29 cellular contexts compared by ENCODE assay signal in genomic region chr2:170975127-170975942, GRCh38. TPM values are rescaled to one million over a fixed set of nuclear protein-coding genes. Genes with fewer than 3 reads are reported as not detected.
DNase-seq lines count a peak whose midpoint lies in the region; ATAC-seq and TF ChIP-seq lines count a peak whose summit lies in the region.
"Had no signal": no experiment of that assay in that cellular context is flagged by ENCODE, and none has a peak within 500 bp of the region (broad histone marks: within the 10 kb centered on the region; RNA-seq: fewer than 3 reads in every experiment).

No MANE protein-coding gene starts in this region.

- no peaks in the 10 kb centered on the region for H3K27me3 Mint-ChIP-seq in CD4-positive, CD25-positive, alpha-beta regulatory T cell
- H3K27me3 Mint-ChIP-seq: activated naive CD4-positive, alpha-beta T cell treated with anti-CD3 and anti-CD28 coated beads, Interleukin-2, amount 50 U/mL, for 24 hours had no signal

- peak overlapping the region; percentile 6 for H2BK5ac ChIP-seq in mesendoderm (ENCODE audit: low read length)

- no peak for TF ChIP-seq CTCF in gastrocnemius medialis (IDR thresholded peaks at IDR 0.05 in 4 of 5, conservative IDR thresholded peaks at IDR 0.05 in 1 of 5)

- intact Hi-C loops in gastrocnemius medialis (cut with DNase I; ENCODE audit: low total_unique reads), result no loop called here

- no peak overlapping the region for H3K4me3 ChIP-seq in CD4-positive, CD25-positive, alpha-beta regulatory T cell (ENCODE audit: low read depth, low read length)
- H3K4me3 ChIP-seq in mesendoderm (ENCODE audit: low read length), result no peak overlapping the region
- H3K4me3 ChIP-seq in gastrocnemius medialis, result no peak overlapping the region
- H3K4me3 ChIP-seq: smooth muscle cell, stomach, thyroid gland had no signal

- H3K9ac ChIP-seq in mesendoderm (ENCODE audit: low read length), result no peak overlapping the region
- H3K9ac ChIP-seq: KMS-11 had no signal

- no CpG with 5 or more reads among the region's 17 CpGs for WGBS in mesendoderm (ENCODE audit: extremely low coverage, insufficient coverage, low lambda C conversion rate)

- ATAC-seq in CD4-positive, CD25-positive, alpha-beta regulatory T cell (ENCODE audit: low read depth in 2 of 2), result no peak
- no peak for ATAC-seq in gastrocnemius medialis
- ATAC-seq: left lobe of liver, Panc1 had no signal

- H2AK5ac ChIP-seq in mesendoderm (ENCODE audit: low read length), result peak overlapping the region; percentile 76

- no peak overlapping the region for H4K8ac ChIP-seq in mesendoderm (ENCODE audit: low read depth, low read length)

- in situ Hi-C loops in gastrocnemius medialis (cut with MboI; ENCODE audit: low sequenced_read_pairs in 4 of 4), result loop anchor here in 1 of 4 donors (25.0 kb wide), 1 partner anchor 187 kb away; the partner anchor contains the start of gene TLK1

- H3K79me1 ChIP-seq in mesendoderm (ENCODE audit: low read length), result no peaks in the 10 kb centered on the region

- H3K9me3 Mint-ChIP-seq in CD4-positive, CD25-positive, alpha-beta regulatory T cell, result no peaks in the 10 kb centered on the region
- H3K9me3 Mint-ChIP-seq: activated naive CD4-positive, alpha-beta T cell treated with anti-CD3 and anti-CD28 coated beads, Interleukin-2, amount 50 U/mL, for 24 hours; activated T-helper 2 cell treated with anti-CD3 and anti-CD28 coated beads, Interferon-gamma antibody, Interleukin-2, Interleukin-4, amounts not matched to agents 10 μg/mL and 5 μg/mL and 100 μg/mL, durations not matched to agents 14 hours and 24 hours and 36 hours; endodermal cell; H9 had no signal

- peak overlapping the region; percentile 44 for H3K56ac ChIP-seq in mesendoderm (ENCODE audit: low read length)

- DNase-seq in NCI-H146 (lab: John Stamatoyannopoulos, UW), result peak; percentile 7
- DNase-seq in NCI-H146 treated with DMSO at 0.1 percent for 48 hours (lab: John Stamatoyannopoulos, UW; ENCODE audit: unreplicated experiment), result no peak
- DNase-seq in CD4-positive, CD25-positive, alpha-beta regulatory T cell, result no peak
- peak; percentile 14 for DNase-seq in NCI-H510A (lab: John Stamatoyannopoulos, UW)
- no peak for DNase-seq in mesendoderm
- DNase-seq in gastrocnemius medialis, result no peak
- no peak for DNase-seq in hepatic stellate cell (ENCODE audit: low spot score)
- no peak for DNase-seq in 8988T
- DNase-seq: activated CD4-positive, alpha-beta T cell treated with anti-CD3 and anti-CD28 coated beads, Interleukin-2, amount 50 U/mL, for 1 hour; activated CD8-positive, alpha-beta memory T cell treated with anti-CD3 and anti-CD28 coated beads, Interleukin-2, amount 50 U/mL, for 4 hours; caudate nucleus; COR-L47; endodermal cell; H9; NCI-H2107; retina; SHP77; stimulated activated CD4-positive, alpha-beta T cell treated with anti-CD3 and anti-CD28 coated beads, Interleukin-1b, Interleukin-23, amount 100 ng/mL, for 48 hours; stimulated activated CD8-positive, alpha-beta memory T cell treated with anti-CD3 and anti-CD28 coated beads, Interleukin-4, amount 100 ng/mL, for 48 hours; stomach; T-helper 9 cell; thyroid gland had no signal

- no peaks in the 10 kb centered on the region for H3K27me3 ChIP-seq in CD4-positive, CD25-positive, alpha-beta regulatory T cell (ENCODE audit: control insufficient read depth, insufficient read depth, low read length)
- no peaks in the 10 kb centered on the region for H3K27me3 ChIP-seq in mesendoderm (ENCODE audit: insufficient read depth, low read length, poor library complexity)
- no peaks in the 10 kb centered on the region for H3K27me3 ChIP-seq in gastrocnemius medialis
- H3K27me3 ChIP-seq: stomach, thyroid gland had no signal

- H3K9me3 ChIP-seq in CD4-positive, CD25-positive, alpha-beta regulatory T cell (ENCODE audit: control insufficient read depth in 2 of 2, low read length in 2 of 2), result no peaks in the 10 kb centered on the region
- H3K9me3 ChIP-seq in gastrocnemius medialis, result no peaks in the 10 kb centered on the region
- H3K9me3 ChIP-seq: stomach, thyroid gland had no signal

- H3K36me3 Mint-ChIP-seq in CD4-positive, CD25-positive, alpha-beta regulatory T cell, result no peaks in the 10 kb centered on the region
- H3K36me3 Mint-ChIP-seq: activated naive CD4-positive, alpha-beta T cell treated with anti-CD3 and anti-CD28 coated beads, Interleukin-2, amount 50 U/mL, for 24 hours had no signal

- H4K5ac ChIP-seq in mesendoderm (ENCODE audit: low read length), result no peak overlapping the region

- H3K4me3 Mint-ChIP-seq in CD4-positive, CD25-positive, alpha-beta regulatory T cell, result peak overlapping the region in 3 of 4 donors; percentile 39 to 81 (median 69)

- H3K36me3 ChIP-seq in CD4-positive, CD25-positive, alpha-beta regulatory T cell (ENCODE audit: control insufficient read depth, insufficient read depth, low read length), result no peaks in the 10 kb centered on the region
- H3K36me3 ChIP-seq in mesendoderm (ENCODE audit: control insufficient read depth, insufficient read depth, low read length) (no peaks in the 10 kb centered on the region), gastrocnemius medialis (no peaks in the 10 kb centered on the region)
- H3K36me3 ChIP-seq: stomach, thyroid gland had no signal

- no peak overlapping the region for H3K27ac ChIP-seq in CD4-positive, CD25-positive, alpha-beta regulatory T cell (ENCODE audit: insufficient read depth, low read length, poor library complexity, severe bottlenecking)
- H3K27ac ChIP-seq in mesendoderm (ENCODE audit: low read depth, low read length) (no peak overlapping the region), gastrocnemius medialis (no peak overlapping the region)
- H3K27ac ChIP-seq: 22Rv1, KMS-11, thyroid gland had no signal

- H3K18ac ChIP-seq in mesendoderm (ENCODE audit: low read length), result peak overlapping the region; percentile 1

- H2BK120ac ChIP-seq in mesendoderm (ENCODE audit: low read depth, low read length), result no peak overlapping the region

- no peak overlapping the region for H2BK15ac ChIP-seq in mesendoderm (replicated peaks; ENCODE audit: low read depth)

- no peaks in the 10 kb centered on the region for H3K79me2 ChIP-seq in mesendoderm (ENCODE audit: control insufficient read depth, insufficient read depth, low read length)

- H3K4me1 Mint-ChIP-seq in CD4-positive, CD25-positive, alpha-beta regulatory T cell, result peaks cover 0 to 11% (median 4%) of the 10 kb centered on the region in 4 donors

- no peak for TF ChIP-seq POLR2A in gastrocnemius medialis (IDR thresholded peaks at IDR 0.05)

- H3K4me2 ChIP-seq in mesendoderm (ENCODE audit: low read length), result no peak overlapping the region
- H3K4me2 ChIP-seq: KMS-11, smooth muscle cell had no signal

- H3K4me1 ChIP-seq in CD4-positive, CD25-positive, alpha-beta regulatory T cell (ENCODE audit: control insufficient read depth, insufficient read depth, low read length, poor library complexity, severe bottlenecking), result peaks cover 14% of the 10 kb centered on the region
- no peaks in the 10 kb centered on the region for H3K4me1 ChIP-seq in mesendoderm (ENCODE audit: control insufficient read depth, low read depth, low read length)
- peaks cover 4 to 5% of the 10 kb centered on the region in 2 donors for H3K4me1 ChIP-seq in gastrocnemius medialis

- H3K4ac ChIP-seq in mesendoderm (ENCODE audit: low read depth, low read length), result no peak overlapping the region

- H3K27ac Mint-ChIP-seq in CD4-positive, CD25-positive, alpha-beta regulatory T cell, result no peak overlapping the region
- H3K27ac Mint-ChIP-seq: activated naive CD4-positive, alpha-beta T cell treated with anti-CD3 and anti-CD28 coated beads, Interleukin-2, amount 50 U/mL, for 24 hours; activated T-helper 2 cell treated with anti-CD3 and anti-CD28 coated beads, Interferon-gamma antibody, Interleukin-2, Interleukin-4, amounts not matched to agents 10 μg/mL and 5 μg/mL and 100 μg/mL, durations not matched to agents 14 hours and 24 hours and 36 hours; endodermal cell; H9 had no signal

- no peak overlapping the region for H3K23ac ChIP-seq in mesendoderm (ENCODE audit: low read length)

RNA-seq across cellular contexts. Expression of gene GORASP2, which starts 46.3 kb away (rescaled TPM):
- 77.5 TPM for total RNA-seq in CD4-positive, CD25-positive, alpha-beta regulatory T cell
- 10 to 100 TPM; 86.0 to 98.9 (median 93.5) TPM for polyA plus RNA-seq in CD4-positive, CD25-positive, alpha-beta regulatory T cell
- polyA plus RNA-seq in mesendoderm (2013, experiment 1 of 2), result 117 TPM
- polyA plus RNA-seq in mesendoderm (2013, experiment 2 of 2), result 121 TPM
- 10 to 100 TPM; 53.9 to 67.0 (median 56.3) TPM for total RNA-seq in gastrocnemius medialis

Comparison
In these comparisons a context has a peak if more than half of its experiments do, and no peak if none do; other contexts are left out.
1. DNase-seq: peak in NCI-H146 (single experiment) and NCI-H510A (single experiment); none in NCI-H146 treated with DMSO at 0.1 percent for 48 hours (single experiment), CD4-positive, CD25-positive, alpha-beta regulatory T cell (0 of 3), mesendoderm (single experiment), gastrocnemius medialis (0 of 2), hepatic stellate cell (single experiment) and 8988T (single experiment).